8 cellular contexts compared by ENCODE assay signal in the genomic region with DNA sequence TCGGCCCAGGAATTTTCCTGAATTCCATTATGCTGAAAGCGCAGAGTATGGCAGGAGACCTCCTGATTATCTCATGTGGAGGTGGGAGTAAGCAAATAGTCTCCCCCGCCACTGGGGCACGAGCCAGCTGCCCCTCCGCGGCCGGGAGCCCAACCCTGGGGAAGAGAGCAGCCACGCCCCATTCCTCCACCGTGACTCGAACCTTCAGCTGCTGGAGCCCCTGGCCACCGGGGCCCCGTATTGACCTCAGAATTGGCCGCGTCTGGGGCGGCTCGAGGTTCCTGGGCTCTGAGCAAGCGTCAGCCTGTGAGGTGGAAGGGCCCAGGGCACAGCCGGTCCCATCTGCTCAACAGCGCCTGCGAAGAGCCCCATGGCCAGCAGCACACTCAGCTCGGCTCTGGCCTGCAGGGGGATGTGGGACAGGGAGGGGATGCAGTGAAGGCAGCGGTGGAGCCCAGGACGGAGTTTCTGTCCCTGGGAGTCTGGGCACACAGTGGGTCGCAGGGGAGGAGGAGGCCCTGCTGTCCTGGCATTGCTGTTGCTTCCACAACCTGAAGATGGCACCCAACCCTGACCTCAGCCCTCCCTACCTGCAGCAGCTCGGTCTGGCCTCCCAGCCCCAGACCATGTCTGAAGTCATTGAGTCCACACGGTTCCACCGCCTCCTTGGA.
DNase-seq lines count a peak whose midpoint lies in the region; ATAC-seq, FAIRE-seq and TF ChIP-seq lines count a peak whose summit lies in the region.

No MANE protein-coding gene starts in this region.

- peak; percentile 33 for DNase-seq in GM06990 (ENCODE audit: extremely low read depth, insufficient read length)
- DNase-seq in activated naive CD8-positive, alpha-beta T cell treated with anti-CD3 and anti-CD28 coated beads for 36 hours = peak; percentile 13
- DNase-seq in left ventricle myocardium inferior = peak; percentile 31
- DNase-seq in progenitor cell of endocrine pancreas (ENCODE audit: low spot score, unreplicated experiment) = no peak
- no peak for DNase-seq in D721Med (ENCODE audit: insufficient read length, low spot score)

- H3K4me3 ChIP-seq in ACC112 (ENCODE audit: low read depth, low read length) (peak overlapping the region; percentile 47), GM06990 (replicated peaks; ENCODE audit: low read depth, low read length) (no peak overlapping the region), left ventricle myocardium inferior (peak overlapping the region; percentile 39)

- peak; percentile 61 for TF ChIP-seq CTCF in GM06990 (IDR thresholded peaks at IDR 0.05; ENCODE audit: insufficient read depth, low read length, poor library complexity, severe bottlenecking)
- peak; percentile 40 for TF ChIP-seq CTCF in LNCAP (IDR thresholded peaks at IDR 0.05)
- TF ChIP-seq CTCF in left ventricle myocardium inferior (IDR thresholded peaks at IDR 0.05; ENCODE audit: borderline replicate concordance) = peak; percentile 60
- peak; percentile 54 for TF ChIP-seq CTCF in progenitor cell of endocrine pancreas (IDR thresholded peaks at IDR 0.05; ENCODE audit: unreplicated experiment)
- no peak for TF ChIP-seq CTCF in D721Med (IDR thresholded peaks at IDR 0.05; ENCODE audit: insufficient read depth, missing control alignments)

- no peak overlapping the region for H3K27ac Mint-ChIP-seq in activated naive CD8-positive, alpha-beta T cell treated with anti-CD3 and anti-CD28 coated beads for 36 hours
- peak overlapping the region; percentile 45 for H3K27ac Mint-ChIP-seq in progenitor cell of endocrine pancreas

- H3K27me3 Mint-ChIP-seq in activated naive CD8-positive, alpha-beta T cell treated with anti-CD3 and anti-CD28 coated beads for 36 hours = peaks cover 64% of the 10 kb centered on the region
- H3K27me3 Mint-ChIP-seq in progenitor cell of endocrine pancreas = peaks cover 59% of the 10 kb centered on the region

- H3K27me3 ChIP-seq in ACC112 (ENCODE audit: insufficient read depth, low read length) (peaks cover 29% of the 10 kb centered on the region), GM06990 (replicated peaks; ENCODE audit: control insufficient read depth, insufficient read depth, low read length) (peaks cover 2% of the 10 kb centered on the region), left ventricle myocardium inferior (ENCODE audit: low read depth) (peaks cover 57% of the 10 kb centered on the region)

- FAIRE-seq in D721Med (lab: Jason Lieb, UNC) = no peak

- no peaks in the 10 kb centered on the region for H3K9me3 ChIP-seq in left ventricle myocardium inferior (replicated peaks)

- H2AFZ ChIP-seq in ACC112 (ENCODE audit: low read length, unreplicated experiment) = peak overlapping the region; percentile 77

- H3K79me2 ChIP-seq in ACC112 (ENCODE audit: control insufficient read depth, insufficient read depth, low read length, unreplicated experiment) = no peaks in the 10 kb centered on the region

- no peaks in the 10 kb centered on the region for H3K36me3 Mint-ChIP-seq in activated naive CD8-positive, alpha-beta T cell treated with anti-CD3 and anti-CD28 coated beads for 36 hours
- H3K36me3 Mint-ChIP-seq in progenitor cell of endocrine pancreas (ENCODE audit: insufficient read depth) = no peaks in the 10 kb centered on the region

- H3K9me3 Mint-ChIP-seq in activated naive CD8-positive, alpha-beta T cell treated with anti-CD3 and anti-CD28 coated beads for 36 hours = no peaks in the 10 kb centered on the region
- H3K9me3 Mint-ChIP-seq in progenitor cell of endocrine pancreas (ENCODE audit: low read depth) = no peaks in the 10 kb centered on the region

- no peak overlapping the region for H3K4me3 Mint-ChIP-seq in activated naive CD8-positive, alpha-beta T cell treated with anti-CD3 and anti-CD28 coated beads for 36 hours
- H3K4me3 Mint-ChIP-seq in progenitor cell of endocrine pancreas (ENCODE audit: low read depth) = peak overlapping the region; percentile 53

- no peak for ATAC-seq in HG02840 (IDR thresholded peaks at IDR 0.05; ENCODE audit: low FRiP score, unreplicated experiment)

- intact Hi-C loops in left ventricle myocardium inferior (cut with micrococcal nuclease) = loop anchor here (10.0 kb wide), 1 partner anchor 269 kb away; no protein-coding TSS in a partner anchor

- H3K27ac ChIP-seq in ACC112 (ENCODE audit: low read depth, low read length) (peak overlapping the region; percentile 35), left ventricle myocardium inferior (replicated peaks) (no peak overlapping the region)

- peaks cover 6% of the 10 kb centered on the region for H3K4me1 Mint-ChIP-seq in activated naive CD8-positive, alpha-beta T cell treated with anti-CD3 and anti-CD28 coated beads for 36 hours
- peaks cover 4% of the 10 kb centered on the region for H3K4me1 Mint-ChIP-seq in progenitor cell of endocrine pancreas (ENCODE audit: low read depth)

- H3K36me3 ChIP-seq in ACC112 (ENCODE audit: insufficient read depth, low read length) (no peaks in the 10 kb centered on the region), GM06990 (ENCODE audit: control insufficient read depth, insufficient read depth, low read length) (no peaks in the 10 kb centered on the region), left ventricle myocardium inferior (no peaks in the 10 kb centered on the region)

- H3K4me1 ChIP-seq in ACC112 (ENCODE audit: control insufficient read depth, insufficient read depth, low read length, unreplicated experiment) = peaks cover 25% of the 10 kb centered on the region
- H3K4me1 ChIP-seq in left ventricle myocardium inferior = peaks cover 18% of the 10 kb centered on the region

Comparison
In these comparisons a context has a peak if more than half of its experiments do, and no peak if none do; other contexts are left out.
1. DNase-seq: peak in GM06990 (single experiment), activated naive CD8-positive, alpha-beta T cell treated with anti-CD3 and anti-CD28 coated beads for 36 hours (single experiment) and left ventricle myocardium inferior (single experiment); none in progenitor cell of endocrine pancreas (single experiment) and D721Med (single experiment).